ENCODE assay signal across 9 cellular contexts in the genomic region with DNA sequence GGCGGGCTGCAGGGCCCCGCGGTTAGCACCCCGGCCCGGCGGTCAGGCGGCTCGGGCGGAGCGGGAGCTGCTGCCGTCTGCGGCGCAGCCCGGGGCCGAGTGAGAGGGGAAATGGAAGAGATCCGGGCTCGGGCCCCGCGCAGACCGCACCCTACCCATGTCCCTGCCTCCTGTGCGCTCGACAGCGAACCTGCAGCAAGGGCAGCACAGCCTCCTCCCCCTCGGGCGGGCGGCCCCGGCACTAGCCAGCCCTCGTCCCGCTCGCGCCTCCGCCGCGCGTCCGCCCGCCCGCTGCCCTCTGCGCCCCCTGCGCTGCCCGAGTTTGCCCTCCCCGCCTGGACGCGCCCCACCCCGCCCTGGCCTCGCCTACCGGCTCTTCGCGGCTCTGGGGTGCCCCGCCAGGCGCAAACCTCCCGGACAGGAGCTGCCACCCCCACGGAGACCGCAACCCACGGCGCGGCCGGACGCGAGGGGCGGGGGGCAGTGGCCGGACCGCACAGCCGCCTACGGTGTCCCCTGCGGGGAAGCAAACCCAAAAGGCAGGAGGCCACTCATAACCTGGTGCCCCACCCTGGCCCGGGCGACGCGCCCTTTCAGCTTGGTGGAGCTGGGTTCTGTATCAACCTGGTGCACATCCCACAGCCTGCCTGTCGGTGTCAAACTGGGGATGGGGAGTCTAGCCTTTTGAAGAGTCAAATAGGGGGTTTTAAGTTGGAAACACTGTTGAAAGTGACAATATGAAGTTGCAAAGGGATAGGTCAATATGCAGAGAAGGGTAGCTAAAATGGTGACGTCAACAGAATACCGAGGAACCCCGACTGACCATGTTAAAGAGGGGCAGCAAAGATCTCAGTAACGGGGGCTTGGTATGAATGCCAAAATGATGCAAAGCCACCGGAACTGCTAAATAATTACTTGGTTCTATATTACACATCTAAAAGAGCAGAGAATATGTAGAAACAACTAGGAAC. TPM values are rescaled to one million over a fixed set of nuclear protein-coding genes. Genes with fewer than 3 reads are reported as not detected.
DNase-seq lines count a peak whose midpoint lies in the region; ATAC-seq and TF ChIP-seq lines count a peak whose summit lies in the region.
"Had no signal": no experiment of that assay in that cellular context is flagged by ENCODE, and none has a peak within 500 bp of the region (broad histone marks: within the 10 kb centered on the region; RNA-seq: fewer than 3 reads in every experiment).

A gene (minus strand): TSS at position 101 of the 971 bp plus-strand sequence. CDS start 454 bp downstream, outside the sequence.

- H3K36me3 ChIP-seq in left lung (no peaks in the 10 kb centered on the region), SJCRH30 (no peaks in the 10 kb centered on the region)

- no peaks in the 10 kb centered on the region for H3K36me3 Mint-ChIP-seq in activated naive CD4-positive, alpha-beta T cell treated with anti-CD3 and anti-CD28 coated beads for 36 hours (ENCODE audit: low read depth)
- peaks cover 1% of the 10 kb centered on the region for H3K36me3 Mint-ChIP-seq in activated naive CD4-positive, alpha-beta T cell treated with anti-CD3 and anti-CD28 coated beads, Interleukin-2, amount 50 U/mL, for 24 hours
- no peaks in the 10 kb centered on the region for H3K36me3 Mint-ChIP-seq in type B pancreatic cell

- CTCF ChIA-PET in activated naive CD4-positive, alpha-beta T cell treated with anti-CD3 and anti-CD28 coated beads for 36 hours (lab: Charles Lee), result interaction anchor here (0.6 to 8.4 kb wide), 8 partner anchors 11 to 459 kb away, joined by 3 to 118 read pairs (median 4); a partner anchor contains a TSS

- H3K9me3 Mint-ChIP-seq in activated naive CD4-positive, alpha-beta T cell treated with anti-CD3 and anti-CD28 coated beads for 36 hours, result no peaks in the 10 kb centered on the region
- no peaks in the 10 kb centered on the region for H3K9me3 Mint-ChIP-seq in activated naive CD4-positive, alpha-beta T cell treated with anti-CD3 and anti-CD28 coated beads, Interleukin-2, amount 50 U/mL, for 24 hours
- no peaks in the 10 kb centered on the region for H3K9me3 Mint-ChIP-seq in type B pancreatic cell

- H3K27ac Mint-ChIP-seq in activated naive CD4-positive, alpha-beta T cell treated with anti-CD3 and anti-CD28 coated beads for 36 hours, result no peak within 1 kb of the TSS
- no peak within 1 kb of the TSS for H3K27ac Mint-ChIP-seq in activated naive CD4-positive, alpha-beta T cell treated with anti-CD3 and anti-CD28 coated beads, Interleukin-2, amount 50 U/mL, for 24 hours
- H3K27ac Mint-ChIP-seq in type B pancreatic cell, result no peak within 1 kb of the TSS

- H3K4me3 ChIP-seq in left lung (peak within 1 kb of the TSS; percentile 17 to 34), SJCRH30 (no peak within 1 kb of the TSS)

- peaks cover 53% of the 10 kb centered on the region for H3K27me3 Mint-ChIP-seq in activated naive CD4-positive, alpha-beta T cell treated with anti-CD3 and anti-CD28 coated beads for 36 hours (ENCODE audit: low read depth)
- peaks cover 36% of the 10 kb centered on the region for H3K27me3 Mint-ChIP-seq in activated naive CD4-positive, alpha-beta T cell treated with anti-CD3 and anti-CD28 coated beads, Interleukin-2, amount 50 U/mL, for 24 hours
- peaks cover 89% of the 10 kb centered on the region for H3K27me3 Mint-ChIP-seq in type B pancreatic cell

- peak; percentile 11 for ATAC-seq in left lung

- H3K27me3 ChIP-seq in left lung, result peaks cover 67 to 85% of the 10 kb centered on the region in 2 donors
- H3K27me3 ChIP-seq in SJCRH30, result no peaks in the 10 kb centered on the region

- TF ChIP-seq CTCF in left lung (IDR thresholded peaks at IDR 0.05), result no peak
- TF ChIP-seq CTCF in type B pancreatic cell (conservative IDR thresholded peaks at IDR 0.05), result no peak

- H3K4me1 Mint-ChIP-seq in activated naive CD4-positive, alpha-beta T cell treated with anti-CD3 and anti-CD28 coated beads for 36 hours (ENCODE audit: low read depth), result peaks cover 18% of the 10 kb centered on the region
- peaks cover 20% of the 10 kb centered on the region for H3K4me1 Mint-ChIP-seq in activated naive CD4-positive, alpha-beta T cell treated with anti-CD3 and anti-CD28 coated beads, Interleukin-2, amount 50 U/mL, for 24 hours
- no peaks in the 10 kb centered on the region for H3K4me1 Mint-ChIP-seq in type B pancreatic cell (ENCODE audit: unreplicated experiment)

- H3K27ac ChIP-seq in left lung (no peak within 1 kb of the TSS), SJCRH30 (no peak within 1 kb of the TSS)

- peaks cover 29 to 40% of the 10 kb centered on the region in 2 donors for H3K4me1 ChIP-seq in left lung
- H3K4me1 ChIP-seq in SJCRH30, result no peaks in the 10 kb centered on the region

- no peaks in the 10 kb centered on the region for H3K9me3 ChIP-seq in left lung
- no peaks in the 10 kb centered on the region for H3K9me3 ChIP-seq in SJCRH30 (replicated peaks)

- peak within 1 kb of the TSS; percentile 27 for H3K4me3 Mint-ChIP-seq in activated naive CD4-positive, alpha-beta T cell treated with anti-CD3 and anti-CD28 coated beads for 36 hours
- peak within 1 kb of the TSS; percentile 72 for H3K4me3 Mint-ChIP-seq in activated naive CD4-positive, alpha-beta T cell treated with anti-CD3 and anti-CD28 coated beads, Interleukin-2, amount 50 U/mL, for 24 hours
- peak within 1 kb of the TSS; percentile 81 for H3K4me3 Mint-ChIP-seq in type B pancreatic cell

- no peak for DNase-seq in activated naive CD4-positive, alpha-beta T cell treated with anti-CD3 and anti-CD28 coated beads for 36 hours
- DNase-seq in activated naive CD4-positive, alpha-beta T cell (lab: John Stamatoyannopoulos, UW), result no peak
- DNase-seq in left lung, result peak; percentile 46 to 80
- DNase-seq in type B pancreatic cell (ENCODE audit: extremely low spot score, unreplicated experiment), result no peak
- DNase-seq in SJCRH30, result no peak
- no peak for DNase-seq in NCI-H1092 (lab: John Stamatoyannopoulos, UW)
- DNase-seq in cerebellar nuclear complex (lab: John Stamatoyannopoulos, UW), result no peak
- DNase-seq: NCI-H510A treated with DMSO at 0.1 percent for 48 hours had no signal

- intact Hi-C loops in activated naive CD4-positive, alpha-beta T cell treated with anti-CD3 and anti-CD28 coated beads for 36 hours (cut with micrococcal nuclease), result no loop called here
- intact Hi-C loops in left lung (cut with DNase I), result no loop called here

RNA-seq across cellular contexts. Expression of the gene that starts here (rescaled TPM):
- total RNA-seq in activated naive CD4-positive, alpha-beta T cell treated with anti-CD3 and anti-CD28 coated beads for 36 hours, result not detected
- total RNA-seq in left lung, result 1 to 10 TPM; 1.0 to 1.7 TPM
- total RNA-seq in type B pancreatic cell (ENCODE audit: low replicate concordance), result 10.8 and 13.8 TPM in 2 replicates
- total RNA-seq in SJCRH30 (2014; rRNA removed; shearing (Covaris generic)), result 0.10 TPM in 1 of 2 replicates, not detected in the other

Comparison
In these comparisons a context has a peak if more than half of its experiments do, and no peak if none do; other contexts are left out.
1. DNase-seq: peak in left lung (2 of 2); none in activated naive CD4-positive, alpha-beta T cell treated with anti-CD3 and anti-CD28 coated beads for 36 hours (single experiment), activated naive CD4-positive, alpha-beta T cell (0 of 4), type B pancreatic cell (single experiment), SJCRH30 (0 of 2), NCI-H1092 (single experiment) and cerebellar nuclear complex (0 of 2).
2. H3K4me3 Mint-ChIP-seq: peak in every context shown above with its lines; median percentile 81 in type B pancreatic cell; 72 in activated naive CD4-positive, alpha-beta T cell treated with anti-CD3 and anti-CD28 coated beads, Interleukin-2, amount 50 U/mL, for 24 hours; 27 in activated naive CD4-positive, alpha-beta T cell treated with anti-CD3 and anti-CD28 coated beads for 36 hours.